8 cellular contexts compared by ENCODE assay signal in genomic region chr5:91499943-91500531, GRCh38.
DNase-seq lines count a peak whose midpoint lies in the region; ATAC-seq and TF ChIP-seq lines count a peak whose summit lies in the region.

No MANE protein-coding gene starts in this region.

- H3K27me3 ChIP-seq in H9 (ENCODE audit: insufficient read depth, low read length) (no peaks in the 10 kb centered on the region), kidney epithelial cell (ENCODE audit: control insufficient read depth, insufficient read depth, low read length) (no peaks in the 10 kb centered on the region)

- H3K4me2 ChIP-seq in H9 (ENCODE audit: insufficient read depth, insufficient read length, low read length): no peak overlapping the region

- H4K20me1 ChIP-seq in H9 (ENCODE audit: control insufficient read depth, insufficient read depth, insufficient read length): no peaks in the 10 kb centered on the region

- H3K56ac ChIP-seq in H9 (ENCODE audit: insufficient read length, low read depth, low read length): no peak overlapping the region

- no peak overlapping the region for H2BK15ac ChIP-seq in H9 (ENCODE audit: low read depth, low read length)

- no peak overlapping the region for H3K23ac ChIP-seq in H9 (ENCODE audit: insufficient read length, low read depth, low read length)

- no peak overlapping the region for H3K4me3 Mint-ChIP-seq in H9

- no CpG with 5 or more reads among the region's 2 CpGs for WGBS in H9 (ENCODE audit: extremely low coverage, insufficient read length, low lambda C conversion rate)

- H3K9me3 ChIP-seq in H9 (ENCODE audit: control insufficient read depth, low read depth, low read length): no peaks in the 10 kb centered on the region

- TF ChIP-seq CTCF in H9 (conservative IDR thresholded peaks at IDR 0.05) (peak; percentile 85), astrocyte of the cerebellum (IDR thresholded peaks at IDR 0.05; ENCODE audit: low read depth, low read length, missing control alignments) (peak; percentile 47), kidney epithelial cell (IDR thresholded peaks at IDR 0.05; ENCODE audit: insufficient read depth, low read length, poor library complexity, severe bottlenecking) (peak; percentile 49)

- H3K18ac ChIP-seq in H9 (ENCODE audit: insufficient read length, low read depth, low read length): no peak overlapping the region

- no peak overlapping the region for H3K27ac ChIP-seq in H9 (ENCODE audit: insufficient read length, low read depth, low read length)

- H4K5ac ChIP-seq in H9 (ENCODE audit: insufficient read length, low read depth, low read length): no peak overlapping the region

- H3K79me2 ChIP-seq in H9 (ENCODE audit: insufficient read depth, low read length): no peaks in the 10 kb centered on the region

- no peaks in the 10 kb centered on the region for H3K27me3 Mint-ChIP-seq in H9 (ENCODE audit: low read depth)

- H3K23me2 ChIP-seq in H9 (ENCODE audit: insufficient read length, low read depth, low read length, poor library complexity, severe bottlenecking): no peaks in the 10 kb centered on the region

- H3K4me1 Mint-ChIP-seq in H9: peaks cover 7 to 10% of the 10 kb centered on the region in 2 experiments

- no peak overlapping the region for H2BK5ac ChIP-seq in H9 (ENCODE audit: insufficient read length, low read length)

- H2BK20ac ChIP-seq in H9 (ENCODE audit: low read depth, low read length, poor library complexity, severe bottlenecking): no peak overlapping the region

- H3K79me1 ChIP-seq in H9 (ENCODE audit: insufficient read depth, low read depth, low read length, poor library complexity, severe bottlenecking): no peaks in the 10 kb centered on the region

- no peaks in the 10 kb centered on the region for H3K9me3 Mint-ChIP-seq in H9

- H3K36me3 Mint-ChIP-seq in H9 (ENCODE audit: insufficient read depth in 1 of 3, low read depth in 3 of 3): no peaks in the 10 kb centered on the region

- H4K8ac ChIP-seq in H9 (replicated peaks; ENCODE audit: insufficient read length, low read depth, low read length): no peak overlapping the region

- no peak overlapping the region for H3K9ac ChIP-seq in H9 (ENCODE audit: extremely low read depth, insufficient read length, low read length)

- no peak overlapping the region for H2BK120ac ChIP-seq in H9 (ENCODE audit: low read depth, low read length, poor library complexity, severe bottlenecking)

- no peak overlapping the region for H3K27ac Mint-ChIP-seq in H9

- H3T11ph ChIP-seq in H9 (ENCODE audit: low read length): no peak overlapping the region

- H3K4me1 ChIP-seq in H9 (ENCODE audit: insufficient read depth, low read length): no peaks in the 10 kb centered on the region; the same call in 1 of the 2 replicates

- H3K4ac ChIP-seq in H9 (ENCODE audit: low read depth, low read length): no peak overlapping the region

- no peak overlapping the region for H2BK12ac ChIP-seq in H9 (ENCODE audit: insufficient read length, low read depth, low read length)

- H3K4me3 ChIP-seq in astrocyte of the cerebellum (ENCODE audit: low read depth, low read length): no peak overlapping the region
- H3K4me3 ChIP-seq in kidney epithelial cell (ENCODE audit: low read depth, low read length): no peak overlapping the region

- H2AFZ ChIP-seq in H9 (ENCODE audit: low read length): no peak overlapping the region

- in situ Hi-C loops in astrocyte of the cerebellum (cut with HindIII; ENCODE audit: low sequenced_read_pairs): no loop called here

- H3K14ac ChIP-seq in H9 (ENCODE audit: insufficient read depth, low read length): no peak overlapping the region

- no peak overlapping the region for H2AK5ac ChIP-seq in H9 (ENCODE audit: insufficient read length, low read length)

- H3K36me3 ChIP-seq in kidney epithelial cell (ENCODE audit: control insufficient read depth, insufficient read depth, low read length): no peaks in the 10 kb centered on the region

- DNase-seq in NCI-H510A treated with DMSO at 0.1 percent for 48 hours (lab: John Stamatoyannopoulos, UW) (peak; percentile 50), NCI-H510A (lab: John Stamatoyannopoulos, UW) (no peak), H9 (no peak), NCI-H2029 treated with DMSO at 0.1 percent for 48 hours (lab: John Stamatoyannopoulos, UW) (peak; percentile 44), astrocyte of the cerebellum (ENCODE audit: low read depth) (peak; percentile 53), kidney epithelial cell (ENCODE audit: low read depth) (no peak), GF-D8 (lab: John Stamatoyannopoulos, UW) (no peak)

- H4K91ac ChIP-seq in H9 (ENCODE audit: insufficient read length, low read depth, low read length): no peak overlapping the region

- ATAC-seq in HG03439 (IDR thresholded peaks at IDR 0.05; ENCODE audit: unreplicated experiment): no peak

Comparison
In these comparisons a context has a peak if more than half of its experiments do, and no peak if none do; other contexts are left out.
1. DNase-seq: peak in NCI-H510A treated with DMSO at 0.1 percent for 48 hours (single experiment), NCI-H2029 treated with DMSO at 0.1 percent for 48 hours (single experiment) and astrocyte of the cerebellum (single experiment); none in NCI-H510A (single experiment), H9 (single experiment), kidney epithelial cell (single experiment) and GF-D8 (single experiment).
2. Peak in every context shown above with its lines, with median percentiles within 50 percentile points of each other: CTCF ChIP-seq.